Comparison of ENCODE assay signal across 23 cellular contexts in genomic region chr1:15066191-15066590, GRCh38.
"Had no signal": no experiment of that assay in that cellular context is flagged by ENCODE, and none has a peak within 500 bp of the region (broad histone marks: within the 10 kb centered on the region; RNA-seq: fewer than 3 reads in every experiment).

No MANE protein-coding gene starts in this region.

- ATAC-seq: activated CD8-positive, alpha-beta memory T cell treated with anti-CD3 and anti-CD28 coated beads, Interleukin-2, amount 10 ng/mL, durations not matched to agents 7 days and 5 days; activated naive CD4-positive, alpha-beta T cell treated with anti-CD3 and anti-CD28 coated beads, Interleukin-2, amount 50 U/mL, for 72 hours; body of pancreas had no signal

- DNase-seq: activated CD4-positive, alpha-beta T cell treated with anti-CD3 and anti-CD28 coated beads, Interleukin-2, amount 50 U/mL, for 4 hours; activated CD4-positive, CD25-positive, alpha-beta regulatory T cell treated with anti-CD3 and anti-CD28 coated beads, Interleukin-2, amount 50 U/mL, for 72 hours; activated CD8-positive, alpha-beta memory T cell treated with anti-CD3 and anti-CD28 coated beads, Interleukin-2, amount 10 ng/mL, durations not matched to agents 7 days and 5 days; activated T-cell treated with anti-CD3 and anti-CD28 coated beads, Interleukin-2, amount 50 U/mL, for 1 hour; amygdala; body of pancreas; caudate nucleus; colonic mucosa; foreskin fibroblast; glutamatergic neuron; hypothalamus; left ventricle myocardium inferior; mesenchymal stem cell; occipital lobe; small intestine; stimulated activated CD4-positive, alpha-beta T cell treated with anti-CD3 and anti-CD28 coated beads, Interleukin-4, amount 100 ng/mL, for 4 hours; T-helper 9 cell had no signal

- H3K36me3 ChIP-seq: colonic mucosa had no signal

- H3K36me3 Mint-ChIP-seq: activated CD8-positive, alpha-beta memory T cell treated with anti-CD3 and anti-CD28 coated beads, Interleukin-2, amount 10 ng/mL, durations not matched to agents 7 days and 5 days; T-cell had no signal

- H3K9me3 Mint-ChIP-seq: activated T-helper 2 cell treated with anti-CD3 and anti-CD28 coated beads, Interferon-gamma antibody, Interleukin-2, Interleukin-4, amounts not matched to agents 10 μg/mL and 5 μg/mL and 100 μg/mL, durations not matched to agents 14 hours and 24 hours and 36 hours had no signal

- H3K4me3 Mint-ChIP-seq: activated CD8-positive, alpha-beta memory T cell treated with anti-CD3 and anti-CD28 coated beads, Interleukin-2, amount 10 ng/mL, durations not matched to agents 7 days and 5 days; nephron; T-cell had no signal

- H3K4me1 Mint-ChIP-seq: activated CD8-positive, alpha-beta memory T cell treated with anti-CD3 and anti-CD28 coated beads, Interleukin-2, amount 10 ng/mL, durations not matched to agents 7 days and 5 days had no signal

- H3K27me3 ChIP-seq: body of pancreas, colonic mucosa, tibial nerve had no signal

- H3K27ac Mint-ChIP-seq: activated CD8-positive, alpha-beta memory T cell treated with anti-CD3 and anti-CD28 coated beads, Interleukin-2, amount 10 ng/mL, durations not matched to agents 7 days and 5 days; activated naive CD4-positive, alpha-beta T cell treated with anti-CD3 and anti-CD28 coated beads, Interleukin-2, amount 50 U/mL, for 72 hours; activated T-helper 2 cell treated with anti-CD3 and anti-CD28 coated beads, Interferon-gamma antibody, Interleukin-2, Interleukin-4, amounts not matched to agents 10 μg/mL and 5 μg/mL and 100 μg/mL, durations not matched to agents 14 hours and 24 hours and 36 hours; nephron; progenitor cell of endocrine pancreas; T-cell had no signal

- H3K27ac ChIP-seq: body of pancreas, colonic mucosa had no signal

- H3K27me3 Mint-ChIP-seq: progenitor cell of endocrine pancreas had no signal

- H3K4me1 ChIP-seq: body of pancreas, colonic mucosa, left ventricle myocardium inferior, tibial nerve had no signal

- H3K9me3 ChIP-seq: body of pancreas, colonic mucosa had no signal

- H3K4me3 ChIP-seq: body of pancreas, colonic mucosa, left ventricle myocardium inferior, tibial nerve had no signal
